9 cellular contexts compared by ENCODE assay signal in the genomic region with DNA sequence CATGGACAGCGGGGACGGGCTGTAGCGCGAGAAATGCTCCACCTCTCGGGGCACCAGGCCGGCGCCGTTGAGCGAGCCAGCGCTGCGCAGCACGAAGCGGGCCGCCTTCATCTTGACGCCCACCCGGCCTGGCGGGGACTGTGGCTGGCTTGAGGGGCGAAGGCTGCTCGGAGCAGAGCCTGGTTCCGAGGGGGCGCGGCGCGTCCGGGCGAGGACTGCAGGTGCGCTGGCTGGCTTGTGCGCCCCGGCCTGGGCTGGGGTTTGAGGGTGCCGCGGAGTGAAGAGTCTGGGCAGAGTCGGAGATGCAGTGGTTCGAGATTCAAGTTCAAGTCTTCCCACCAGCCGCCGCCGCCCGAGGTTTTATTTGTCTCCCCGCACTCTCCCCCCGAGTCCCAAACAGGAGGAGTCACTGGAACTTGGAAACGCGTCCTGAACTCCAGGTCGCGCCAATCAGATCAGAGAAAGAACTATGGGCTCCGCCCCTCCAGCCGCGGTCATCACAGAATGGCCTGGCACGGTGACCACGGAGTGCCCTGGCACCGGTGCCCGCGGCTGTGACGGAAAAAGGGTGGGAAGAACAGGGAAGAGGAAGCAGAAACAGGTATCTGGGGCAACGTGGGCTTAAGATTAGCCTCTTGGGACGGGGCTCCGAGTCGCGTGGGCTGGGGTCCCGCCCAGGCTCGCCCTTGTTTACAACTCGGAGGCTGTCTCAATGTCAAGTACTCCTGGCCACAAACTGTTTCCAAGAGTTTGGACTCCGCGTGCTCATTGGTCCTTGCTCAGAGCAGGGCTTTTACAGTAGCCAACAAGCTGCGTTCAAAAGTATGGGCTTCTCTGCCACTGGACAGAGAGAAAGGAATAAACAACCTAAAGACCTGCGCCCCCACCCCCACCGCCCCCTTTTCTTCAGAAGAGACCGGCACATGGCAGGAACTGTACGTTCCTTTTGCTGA. TPM values are rescaled to one million over a fixed set of nuclear protein-coding genes. Genes with fewer than 3 reads are reported as not detected.
A peak's percentile ranks its signal among the peaks of the same experiment; 100 is the strongest.
DNase-seq lines count a peak whose midpoint lies in the region; ATAC-seq, FAIRE-seq and TF ChIP-seq lines count a peak whose summit lies in the region.
"Had no signal": no experiment of that assay in that cellular context is flagged by ENCODE, and none has a peak within 500 bp of the region (broad histone marks: within the 10 kb centered on the region; RNA-seq: fewer than 3 reads in every experiment).

A gene (minus strand): TSS at position 334 of the 953 bp plus-strand sequence. CDS start 223 bp downstream, at position 111.

- H3K9me1 ChIP-seq in endothelial cell of umbilical vein (replicated peaks; ENCODE audit: control insufficient read depth, extremely low read depth, insufficient read depth, low read length): no peaks in the 10 kb centered on the region

- H3K4me3 ChIP-seq in endothelial cell of umbilical vein (replicated peaks in 1 of 3; ENCODE audit: insufficient read depth in 1 of 3, low read depth in 1 of 3, low read length in 3 of 3) (peak within 1 kb of the TSS; percentile 14 to 49 (median 36)), lower lobe of right lung (peak within 1 kb of the TSS; percentile 85), stomach (peak within 1 kb of the TSS; percentile 71 to 83 (median 80))

- TF ChIP-seq POLR2A in endothelial cell of umbilical vein (IDR thresholded peaks at IDR 0.05; ENCODE audit: low read depth, low read length): no peak
- peak in 2 of 4 donors; percentile 67 to 86 for TF ChIP-seq POLR2A in stomach (IDR thresholded peaks at IDR 0.05)

- H3K36me3 ChIP-seq in endothelial cell of umbilical vein (ENCODE audit: control insufficient read depth in 2 of 2, extremely low read depth in 1 of 2, insufficient read depth in 2 of 2, low read length in 2 of 2) (no peaks in the 10 kb centered on the region), lower lobe of right lung (peaks cover 31% of the 10 kb centered on the region), stomach (peaks cover 0 to 46% (median 33%) of the 10 kb centered on the region in 4 donors)

- intact Hi-C loops in endothelial cell of umbilical vein (cut with micrococcal nuclease) (loop anchor here (1.0 to 5.0 kb wide), 3 partner anchors 12 to 281 kb away; no protein-coding TSS in a partner anchor), lower lobe of right lung (cut with DNase I) (loop anchor here (10.0 kb wide), 1 partner anchor 88 kb away; no protein-coding TSS in a partner anchor), stomach (cut with DNase I; ENCODE audit: low total_unique reads) (no loop called here)

- peak; percentile 98 to 99 for ATAC-seq in lower lobe of right lung

- FAIRE-seq in RCC 7860 (lab: Jason Lieb, UNC) (peak; percentile 72), endothelial cell of umbilical vein (lab: Jason Lieb, UNC) (peak; percentile 86)

- DNase-seq in NCI-H2171 treated with DMSO at 0.1 percent for 48 hours (lab: John Stamatoyannopoulos, UW) (peak; percentile 40), NCI-H2171 (lab: John Stamatoyannopoulos, UW) (no peak), RCC 7860 (ENCODE audit: low spot score) (peak; percentile 52), endothelial cell of umbilical vein (ENCODE audit: low read depth, low spot score) (peak; percentile 93), lower lobe of right lung (peak; percentile 96), stomach (peak; percentile 98), NCI-H187 treated with DMSO at 0.1 percent for 48 hours (lab: John Stamatoyannopoulos, UW) (no peak), NAMALWA (ENCODE audit: low spot score) (no peak)
- DNase-seq: DND-41 had no signal

- TF ChIP-seq EP300 in stomach (IDR thresholded peaks at IDR 0.05): peak; percentile 62

- 0 to 3% (median 2%) methylated on average over 23 to 67 of the region's 67 CpGs for WGBS in stomach, 5 donors

- peak within 1 kb of the TSS; percentile 75 for H2AFZ ChIP-seq in endothelial cell of umbilical vein (ENCODE audit: low read depth, low read length)

- peak within 1 kb of the TSS; percentile 4 for H3K9ac ChIP-seq in endothelial cell of umbilical vein (replicated peaks; ENCODE audit: extremely low read depth, insufficient read depth, low read length)

- POLR2A ChIA-PET in endothelial cell of umbilical vein (lab: Charles Lee): no interaction called here

- dilution Hi-C loops in endothelial cell of umbilical vein (cut with MboI; ENCODE audit: extremely low pct_ligation_motif_present, low sequenced_read_pairs): no loop called here

- CTCF ChIA-PET in endothelial cell of umbilical vein (lab: Charles Lee): interaction anchor here (0.9 to 1.1 kb wide), 5 partner anchors 9 to 89 kb away, joined by 3 to 4 read pairs (median 4); no protein-coding TSS in a partner anchor

- peaks cover 3% of the 10 kb centered on the region in 2 experiments for H3K27me3 ChIP-seq in endothelial cell of umbilical vein (ENCODE audit: control insufficient read depth in 2 of 2, insufficient read depth in 2 of 2, low read length in 2 of 2)
- no peaks in the 10 kb centered on the region for H3K27me3 ChIP-seq in lower lobe of right lung (ENCODE audit: low read depth)
- H3K27me3 ChIP-seq in stomach: peaks cover 0 to 7% (median 0%) of the 10 kb centered on the region in 3 donors

- no peaks in the 10 kb centered on the region for H4K20me1 ChIP-seq in endothelial cell of umbilical vein (replicated peaks; ENCODE audit: control insufficient read depth, extremely low read depth, insufficient read depth, low read length)

- H3K79me2 ChIP-seq in endothelial cell of umbilical vein (ENCODE audit: control insufficient read depth, insufficient read depth, low read length): no peaks in the 10 kb centered on the region

- BruUV-seq in endothelial cell of umbilical vein (replicated peaks; lab: Mats Ljungman, UMichigan): no TSS peak

- H3K4me2 ChIP-seq in endothelial cell of umbilical vein (ENCODE audit: insufficient read depth, low read length): peak within 1 kb of the TSS; percentile 66

- H3K27ac ChIP-seq in endothelial cell of umbilical vein (ENCODE audit: insufficient read depth, low read depth, low read length) (no peak within 1 kb of the TSS), lower lobe of right lung (peak within 1 kb of the TSS; percentile 97), stomach (peak within 1 kb of the TSS; percentile 95 to 98 (median 97))

- peaks cover 3% of the 10 kb centered on the region for H3K4me1 ChIP-seq in endothelial cell of umbilical vein (ENCODE audit: control insufficient read depth, extremely low read depth, insufficient read depth, low read length)
- peaks cover 32% of the 10 kb centered on the region for H3K4me1 ChIP-seq in lower lobe of right lung
- peaks cover 10 to 45% (median 25%) of the 10 kb centered on the region in 4 donors for H3K4me1 ChIP-seq in stomach

- H3K9me3 ChIP-seq in endothelial cell of umbilical vein (replicated peaks; ENCODE audit: control insufficient read depth, insufficient read depth, low read length) (no peaks in the 10 kb centered on the region), lower lobe of right lung (no peaks in the 10 kb centered on the region), stomach (no peaks in the 10 kb centered on the region)

- TF ChIP-seq CTCF in endothelial cell of umbilical vein (IDR thresholded peaks at IDR 0.05; ENCODE audit: extremely low read depth in 1 of 2, insufficient read depth in 1 of 2, low read depth in 1 of 2, low read length in 2 of 2): no peak
- no peak for TF ChIP-seq CTCF in lower lobe of right lung (IDR thresholded peaks at IDR 0.05)
- no peak for TF ChIP-seq CTCF in stomach (IDR thresholded peaks at IDR 0.05)

TF ChIP-seq in endothelial cell of umbilical vein, 7 proteins besides CTCF, POLR2A, EP300 and RAD21:
- no peak for TF ChIP-seq JUN (IDR thresholded peaks at IDR 0.05; ENCODE audit: borderline replicate concordance, insufficient read depth, insufficient read length, low read depth)
- TF ChIP-seq GATA2 (IDR thresholded peaks at IDR 0.05; ENCODE audit: insufficient read depth, insufficient read length, low read depth, low read length): no peak
- peak; percentile 28 for TF ChIP-seq POLR2AphosphoS5 (IDR thresholded peaks at IDR 0.05; ENCODE audit: insufficient read depth, low read depth, low read length)
- TF ChIP-seq FOS (IDR thresholded peaks at IDR 0.05; ENCODE audit: borderline replicate concordance, insufficient read depth, low read length): no peak
- TF ChIP-seq EZH2 (IDR thresholded peaks at IDR 0.05; ENCODE audit: borderline replicate concordance, low read depth, low read length, severe bottlenecking): peak; percentile 36
- TF ChIP-seq MYC (IDR thresholded peaks at IDR 0.05; ENCODE audit: low read depth, low read length): no peak
- TF ChIP-seq, protein P1, sequence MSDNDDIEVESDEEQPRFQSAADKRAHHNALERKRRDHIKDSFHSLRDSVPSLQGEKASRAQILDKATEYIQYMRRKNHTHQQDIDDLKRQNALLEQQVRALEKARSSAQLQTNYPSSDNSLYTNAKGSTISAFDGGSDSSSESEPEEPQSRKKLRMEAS (IDR thresholded peaks at IDR 0.05; ENCODE audit: insufficient read depth, insufficient read length): no peak

RNA-seq across cellular contexts. Expression of the gene that starts here (rescaled TPM):
- 1.2 and 2.5 TPM in 2 replicates for total RNA-seq in endothelial cell of umbilical vein
- 0.51 and 0.75 TPM in 2 replicates for polyA plus RNA-seq in endothelial cell of umbilical vein
- polyA plus RNA-seq in endothelial cell of umbilical vein (2011; cell fraction: cytosol; rRNA removed): 0.59 and 0.83 TPM in 2 replicates
- polyA plus RNA-seq in endothelial cell of umbilical vein (2011; cell fraction: nucleus; rRNA removed): 1.6 and 2.4 TPM in 2 replicates
- 0.71 and 1.7 TPM in 2 replicates for polyA plus RNA-seq in endothelial cell of umbilical vein (2012)
- 1.2 and 1.4 TPM in 2 replicates for polyA minus RNA-seq in endothelial cell of umbilical vein
- polyA minus RNA-seq in endothelial cell of umbilical vein (2011; cell fraction: cytosol; rRNA and poly(A)+ RNA removed): 85.2 TPM
- 3.9 and 5.0 TPM in 2 replicates for polyA minus RNA-seq in endothelial cell of umbilical vein (2011; cell fraction: nucleus; rRNA and poly(A)+ RNA removed)
- 243 TPM for total RNA-seq in lower lobe of right lung
- 100 to 1,000 TPM in 3 of 5 donors, 10 to 100 TPM in 2; 83.5 to 697 (median 176) TPM for total RNA-seq in stomach
- 100 to 1,000 TPM in 1 of 3 donors, 10 to 100 TPM in 2; 53.5 to 122 (median 93.5) TPM for polyA plus RNA-seq in stomach

Comparison
In these comparisons a context has a peak if more than half of its experiments do, and no peak if none do; other contexts are left out.
1. RNA of the gene that starts here (total RNA-seq): 243 TPM in lower lobe of right lung (single experiment) and 83.5 to 697 TPM in stomach; 1.2 to 2.5 TPM in endothelial cell of umbilical vein; every median in the first group is over 10 times any median in the second.
2. RNA of the gene that starts here (polyA plus RNA-seq): 53.5 to 122 TPM in stomach; 0.51 to 2.4 TPM in endothelial cell of umbilical vein; every median in the first group is over 10 times any median in the second.
3. DNase-seq: peak in NCI-H2171 treated with DMSO at 0.1 percent for 48 hours (single experiment), RCC 7860 (single experiment), endothelial cell of umbilical vein (single experiment), lower lobe of right lung (single experiment) and stomach (single experiment); none in NCI-H2171 (single experiment), NCI-H187 treated with DMSO at 0.1 percent for 48 hours (single experiment) and NAMALWA (single experiment).
4. Peak in every context shown above with its lines, with median percentiles within 50 percentile points of each other: H3K4me3 ChIP-seq.